Comparison of ENCODE assay signal across 15 cellular contexts in the genomic region with DNA sequence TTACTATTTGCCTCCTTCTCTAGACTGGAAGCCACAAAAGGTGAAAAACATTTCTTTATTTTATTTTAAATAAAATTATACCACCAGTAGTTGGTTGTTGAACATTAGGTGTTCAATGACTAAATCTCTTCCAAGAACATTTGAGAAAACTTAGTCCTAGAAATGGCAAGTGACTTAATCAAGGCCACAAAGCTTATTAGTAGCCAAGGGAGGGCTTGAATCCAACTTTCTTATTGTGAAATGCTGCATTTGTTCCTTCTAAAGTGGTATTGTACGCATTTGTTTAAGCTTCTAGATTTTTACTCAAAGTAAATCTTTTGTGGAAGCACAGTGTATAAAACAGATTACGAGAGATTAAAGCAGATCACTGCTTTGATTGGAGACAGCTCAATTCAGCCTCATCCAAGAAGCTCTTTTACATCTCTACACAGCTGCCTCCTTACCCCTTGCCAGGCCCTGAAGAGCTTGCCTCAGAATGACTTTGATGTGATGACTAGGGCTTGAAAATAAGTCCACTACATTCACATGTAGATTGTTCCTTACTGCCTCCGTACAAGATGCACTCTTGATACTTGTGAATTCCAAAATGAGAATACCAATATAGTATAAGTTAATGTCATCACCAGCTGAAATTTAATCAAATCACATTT.
DNase-seq lines count a peak whose midpoint lies in the region; ATAC-seq and TF ChIP-seq lines count a peak whose summit lies in the region.
"Had no signal": no experiment of that assay in that cellular context is flagged by ENCODE, and none has a peak within 500 bp of the region (broad histone marks: within the 10 kb centered on the region; RNA-seq: fewer than 3 reads in every experiment).

No MANE protein-coding gene starts in this region.

- TF ChIP-seq CTCF in left ventricle myocardium inferior (IDR thresholded peaks at IDR 0.05; ENCODE audit: borderline replicate concordance) (no peak), RWPE2 (IDR thresholded peaks at IDR 0.05; ENCODE audit: poor library complexity, severe bottlenecking) (no peak), mammary epithelial cell (conservative IDR thresholded peaks at IDR 0.05 in 1 of 2, IDR thresholded peaks at IDR 0.05 in 1 of 2; ENCODE audit: extremely low read depth in 1 of 2, insufficient read depth in 1 of 2, low read depth in 1 of 2, low read length in 2 of 2) (no peak)

- in situ Hi-C loops in mammary epithelial cell (cut with MboI; ENCODE audit: low sequenced_read_pairs in 2 of 2) = no loop called here

- H2AFZ ChIP-seq in mammary epithelial cell (ENCODE audit: low read depth, low read length) = no peak overlapping the region

- H3K4me1 Mint-ChIP-seq in activated T-cell treated with anti-CD3 and anti-CD28 coated beads, Interleukin-2, amount 50 U/mL, for 24 hours (ENCODE audit: low read depth) = peaks cover 5% of the 10 kb centered on the region
- H3K4me1 Mint-ChIP-seq in naive thymus-derived CD4-positive, alpha-beta T cell = peaks cover 0 to 8% (median 6%) of the 10 kb centered on the region in 7 donors

- H3K27ac ChIP-seq in left ventricle myocardium inferior (replicated peaks) (no peak overlapping the region), RWPE2 (ENCODE audit: poor library complexity, severe bottlenecking) (peak overlapping the region; percentile 93), skeletal muscle tissue (ENCODE audit: low read depth, low read length) (peak overlapping the region; percentile 32), mammary epithelial cell (ENCODE audit: insufficient read depth, low read depth, low read length) (no peak overlapping the region)
- no peak overlapping the region for H3K27ac ChIP-seq in naive thymus-derived CD4-positive, alpha-beta T cell (ENCODE audit: low read depth, low read length)
- H3K27ac ChIP-seq: 22Rv1 had no signal

- no peak overlapping the region for H3K27ac Mint-ChIP-seq in activated T-cell treated with anti-CD3 and anti-CD28 coated beads, Interleukin-2, amount 50 U/mL, for 24 hours
- no peak overlapping the region for H3K27ac Mint-ChIP-seq in naive thymus-derived CD4-positive, alpha-beta T cell
- H3K27ac Mint-ChIP-seq: CD14-positive monocyte had no signal

- H3K27me3 Mint-ChIP-seq in activated T-cell treated with anti-CD3 and anti-CD28 coated beads, Interleukin-2, amount 50 U/mL, for 24 hours = no peaks in the 10 kb centered on the region
- H3K27me3 Mint-ChIP-seq in naive thymus-derived CD4-positive, alpha-beta T cell = no peaks in the 10 kb centered on the region

- H3K4me1 ChIP-seq in left ventricle myocardium inferior (peaks cover 6% of the 10 kb centered on the region), RWPE2 (ENCODE audit: insufficient read depth, poor library complexity, severe bottlenecking) (peaks cover 33% of the 10 kb centered on the region), skeletal muscle tissue (ENCODE audit: control insufficient read depth in 3 of 3, insufficient read depth in 3 of 3, low read length in 3 of 3) (peaks cover 0 to 8% (median 0%) of the 10 kb centered on the region in 3 donors), mammary epithelial cell (ENCODE audit: insufficient read depth, low read length) (peaks cover 29% of the 10 kb centered on the region)
- H3K4me1 ChIP-seq in naive thymus-derived CD4-positive, alpha-beta T cell (ENCODE audit: control insufficient read depth in 2 of 2, insufficient read depth in 2 of 2, low read length in 2 of 2) = no peaks in the 10 kb centered on the region

- BruUV-seq in mammary epithelial cell (replicated peaks; lab: Mats Ljungman, UMichigan) = no TSS peak

- CTCF ChIA-PET in mammary epithelial cell (lab: Charles Lee; ENCODE audit: low non-redundant PET) = interaction anchor here (0.5 kb wide), 1 partner anchor 279 kb away, joined by 4 read pairs; no protein-coding TSS in a partner anchor
- CTCF ChIA-PET in naive thymus-derived CD4-positive, alpha-beta T cell (lab: Charles Lee) = interaction anchor here (0.6 kb wide), 1 partner anchor 997 kb away, joined by 3 read pairs; no protein-coding TSS in a partner anchor

- H3K36me3 ChIP-seq in left ventricle myocardium inferior = no peaks in the 10 kb centered on the region
- H3K36me3 ChIP-seq in RWPE2 (ENCODE audit: low read depth) = no peaks in the 10 kb centered on the region
- no peaks in the 10 kb centered on the region for H3K36me3 ChIP-seq in skeletal muscle tissue (ENCODE audit: control insufficient read depth in 3 of 3, insufficient read depth in 3 of 3, low read length in 3 of 3)
- no peaks in the 10 kb centered on the region for H3K36me3 ChIP-seq in mammary epithelial cell (ENCODE audit: insufficient read depth, low read length)
- no peaks in the 10 kb centered on the region for H3K36me3 ChIP-seq in naive thymus-derived CD4-positive, alpha-beta T cell (ENCODE audit: control insufficient read depth in 2 of 3, insufficient read depth in 3 of 3, low read length in 3 of 3)

- H3K9ac ChIP-seq in skeletal muscle tissue (ENCODE audit: low read depth in 1 of 3, low read length in 3 of 3) (no peak overlapping the region), mammary epithelial cell (ENCODE audit: insufficient read depth, low read length) (no peak overlapping the region)

- H3K9me3 Mint-ChIP-seq in activated T-cell treated with anti-CD3 and anti-CD28 coated beads, Interleukin-2, amount 50 U/mL, for 24 hours = no peaks in the 10 kb centered on the region
- no peaks in the 10 kb centered on the region for H3K9me3 Mint-ChIP-seq in naive thymus-derived CD4-positive, alpha-beta T cell
- H3K9me3 Mint-ChIP-seq: CD14-positive monocyte had no signal

- dilution Hi-C loops in mammary epithelial cell (cut with HindIII; ENCODE audit: low sequenced_read_pairs) = no loop called here

- H3K36me3 Mint-ChIP-seq in activated T-cell treated with anti-CD3 and anti-CD28 coated beads, Interleukin-2, amount 50 U/mL, for 24 hours (ENCODE audit: low read depth) = no peaks in the 10 kb centered on the region
- no peaks in the 10 kb centered on the region for H3K36me3 Mint-ChIP-seq in naive thymus-derived CD4-positive, alpha-beta T cell
- H3K36me3 Mint-ChIP-seq: CD14-positive monocyte had no signal

- peak; percentile 43 for ATAC-seq in left ventricle myocardium superior
- no peak for ATAC-seq in RWPE2 (ENCODE audit: low read depth)
- ATAC-seq in naive thymus-derived CD4-positive, alpha-beta T cell = no peak
- ATAC-seq: HCT116 had no signal

- H3K79me2 ChIP-seq in mammary epithelial cell (ENCODE audit: insufficient read depth, low read length) = no peaks in the 10 kb centered on the region

- H4K20me1 ChIP-seq in mammary epithelial cell (ENCODE audit: insufficient read depth, low read length) = no peaks in the 10 kb centered on the region

- 79% methylated on average over 3 of the region's 3 CpGs for WGBS in mammary epithelial cell (ENCODE audit: low coverage, missing lambda C conversion rate)

- H3K27me3 ChIP-seq in left ventricle myocardium inferior (ENCODE audit: low read depth) (no peaks in the 10 kb centered on the region), RWPE2 (ENCODE audit: insufficient read depth, poor library complexity, severe bottlenecking) (no peaks in the 10 kb centered on the region), skeletal muscle tissue (ENCODE audit: control insufficient read depth in 3 of 3, insufficient read depth in 3 of 3, low read length in 3 of 3) (no peaks in the 10 kb centered on the region), mammary epithelial cell (ENCODE audit: insufficient read depth, low read length) (no peaks in the 10 kb centered on the region)
- no peaks in the 10 kb centered on the region for H3K27me3 ChIP-seq in naive thymus-derived CD4-positive, alpha-beta T cell (ENCODE audit: control insufficient read depth in 2 of 2, insufficient read depth in 2 of 2, low read length in 2 of 2)

- intact Hi-C loops in left ventricle myocardium superior (cut with micrococcal nuclease) = no loop called here
- intact Hi-C loops in left ventricle myocardium inferior (cut with micrococcal nuclease) = no loop called here
- intact Hi-C loops in mammary epithelial cell (cut with micrococcal nuclease) = loop anchor here (10.0 kb wide), 1 partner anchor 162 kb away; a partner anchor contains a TSS
- intact Hi-C loops in naive thymus-derived CD4-positive, alpha-beta T cell (cut with micrococcal nuclease) = no loop called here

- DNase-seq in left ventricle myocardium superior = no peak
- no peak for DNase-seq in left ventricle myocardium inferior
- no peak for DNase-seq in RWPE2 (ENCODE audit: low spot score)
- peak; percentile 53 for DNase-seq in iris pigment epithelial cell (ENCODE audit: low read depth)
- DNase-seq in mammary epithelial cell = no peak
- DNase-seq in activated T-cell treated with anti-CD3 and anti-CD28 coated beads, Interleukin-2, amount 50 U/mL, for 24 hours = no peak
- no peak for DNase-seq in naive thymus-derived CD4-positive, alpha-beta T cell
- DNase-seq: Calu3, DMS153, DMS79 treated with DMSO at 0.1 percent for 48 hours, GDM1 had no signal

- H3K9me3 ChIP-seq in left ventricle myocardium inferior (replicated peaks) = no peaks in the 10 kb centered on the region
- H3K9me3 ChIP-seq in RWPE2 (ENCODE audit: severe bottlenecking) = no peaks in the 10 kb centered on the region
- H3K9me3 ChIP-seq in skeletal muscle tissue (ENCODE audit: control insufficient read depth in 3 of 3, low read length in 3 of 3) = no peaks in the 10 kb centered on the region
- H3K9me3 ChIP-seq in mammary epithelial cell (replicated peaks; ENCODE audit: insufficient read depth, low read length) = no peaks in the 10 kb centered on the region
- H3K9me3 ChIP-seq in naive thymus-derived CD4-positive, alpha-beta T cell (ENCODE audit: control insufficient read depth in 2 of 3, low read length in 3 of 3) = no peaks in the 10 kb centered on the region

- POLR2A ChIA-PET in naive thymus-derived CD4-positive, alpha-beta T cell (lab: Charles Lee) = no interaction called here

- no peak overlapping the region for H3K4me3 ChIP-seq in left ventricle myocardium inferior
- no peak overlapping the region for H3K4me3 ChIP-seq in RWPE2 (ENCODE audit: severe bottlenecking)
- H3K4me3 ChIP-seq in skeletal muscle tissue (ENCODE audit: low read length in 3 of 3) = no peak overlapping the region
- no peak overlapping the region for H3K4me3 ChIP-seq in mammary epithelial cell (replicated peaks in 1 of 3; ENCODE audit: insufficient read depth in 1 of 3, low read depth in 2 of 3, low read length in 3 of 3)
- H3K4me3 ChIP-seq in naive thymus-derived CD4-positive, alpha-beta T cell (ENCODE audit: low read length) = no peak overlapping the region

- H3K4me3 Mint-ChIP-seq in activated T-cell treated with anti-CD3 and anti-CD28 coated beads, Interleukin-2, amount 50 U/mL, for 24 hours = no peak overlapping the region
- H3K4me3 Mint-ChIP-seq in naive thymus-derived CD4-positive, alpha-beta T cell = no peak overlapping the region
- H3K4me3 Mint-ChIP-seq: CD14-positive monocyte had no signal

- H3K4me2 ChIP-seq in mammary epithelial cell (ENCODE audit: insufficient read depth, low read depth, low read length) = no peak overlapping the region

Comparison
In these comparisons a context has a peak if more than half of its experiments do, and no peak if none do; other contexts are left out.
1. H3K27ac ChIP-seq: peak in RWPE2 (single experiment) and skeletal muscle tissue (single experiment); none in left ventricle myocardium inferior (single experiment), mammary epithelial cell (single experiment) and naive thymus-derived CD4-positive, alpha-beta T cell (single experiment).